ENCODE assay signal across 1 cellular context in genomic region chr13:44917589-44918322, GRCh38.
A peak's percentile ranks its signal among the peaks of the same experiment; 100 is the strongest.
TF ChIP-seq lines count a peak whose summit lies in the region.

No MANE protein-coding gene starts in this region.

TF ChIP-seq in HepG2, 621 proteins besides CTCF, POLR2A, EP300 and RAD21 (continued from another document and continues in another):
- TF ChIP-seq, protein P1, sequence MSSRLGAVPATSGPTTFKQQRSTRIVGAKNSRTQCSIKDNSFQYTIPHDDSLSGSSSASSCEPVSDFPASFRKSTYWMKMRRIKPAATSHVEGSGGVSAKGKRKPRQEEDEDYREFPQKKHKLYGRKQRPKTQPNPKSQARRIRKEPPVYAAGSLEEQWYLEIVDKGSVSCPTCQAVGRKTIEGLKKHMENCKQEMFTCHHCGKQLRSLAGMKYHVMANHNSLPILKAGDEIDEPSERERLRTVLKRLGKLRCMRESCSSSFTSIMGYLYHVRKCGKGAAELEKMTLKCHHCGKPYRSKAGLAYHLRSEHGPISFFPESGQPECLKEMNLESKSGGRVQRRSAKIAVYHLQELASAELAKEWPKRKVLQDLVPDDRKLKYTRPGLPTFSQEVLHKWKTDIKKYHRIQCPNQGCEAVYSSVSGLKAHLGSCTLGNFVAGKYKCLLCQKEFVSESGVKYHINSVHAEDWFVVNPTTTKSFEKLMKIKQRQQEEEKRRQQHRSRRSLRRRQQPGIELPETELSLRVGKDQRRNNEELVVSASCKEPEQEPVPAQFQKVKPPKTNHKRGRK (CRISPR knock-in tag; IDR thresholded peaks at IDR 0.05) = no peak
- TF ChIP-seq PREB (CRISPR knock-in tag; IDR thresholded peaks at IDR 0.05) (no peak), IKZF1 (IDR thresholded peaks at IDR 0.05) (no peak), ZNF747 (CRISPR knock-in tag; IDR thresholded peaks at IDR 0.05; ENCODE audit: borderline replicate concordance) (peak; percentile 35; the same call in 1 of the 2 replicates), ZNF674 (CRISPR knock-in tag; IDR thresholded peaks at IDR 0.05; ENCODE audit: low read depth) (no peak), BRD4 (CRISPR knock-in tag; IDR thresholded peaks at IDR 0.05) (no peak; the same call in 1 of the 2 replicates), ZBTB37 (CRISPR knock-in tag; IDR thresholded peaks at IDR 0.05) (peak; percentile 74), E2F1 (CRISPR knock-in tag; IDR thresholded peaks at IDR 0.05) (no peak; the same call in 1 of the 2 replicates), ZBTB43 (CRISPR knock-in tag; conservative IDR thresholded peaks at IDR 0.05) (no peak; the same call in 1 of the 2 replicates), SSRP1 (CRISPR knock-in tag; IDR thresholded peaks at IDR 0.05) (peak; percentile 97; the same call in 1 of the 2 replicates), RBM39 (IDR thresholded peaks at IDR 0.05; ENCODE audit: low read depth, low read length, poor library complexity, severe bottlenecking) (no peak), CERS6 (CRISPR knock-in tag; IDR thresholded peaks at IDR 0.05) (no peak), ZKSCAN8 (CRISPR knock-in tag; IDR thresholded peaks at IDR 0.05; ENCODE audit: borderline replicate concordance) (peak; percentile 32; the same call in 1 of the 2 replicates), ZNF124 (CRISPR knock-in tag; IDR thresholded peaks at IDR 0.05) (peak; percentile 77; the same call in 1 of the 2 replicates), TIGD3 (CRISPR knock-in tag; IDR thresholded peaks at IDR 0.05; ENCODE audit: borderline replicate concordance) (no peak), ZMYM2 (CRISPR knock-in tag; IDR thresholded peaks at IDR 0.05) (no peak), ZNF18 (CRISPR knock-in tag; IDR thresholded peaks at IDR 0.05; ENCODE audit: insufficient replicate concordance) (peak; percentile 57), PAX8 (CRISPR knock-in tag; IDR thresholded peaks at IDR 0.05; ENCODE audit: borderline replicate concordance) (no peak), WIZ (CRISPR knock-in tag; IDR thresholded peaks at IDR 0.05) (no peak), SOX5 (CRISPR knock-in tag; IDR thresholded peaks at IDR 0.05; ENCODE audit: borderline replicate concordance) (no peak; the same call in 1 of the 2 replicates), AKNA (CRISPR knock-in tag; IDR thresholded peaks at IDR 0.05; ENCODE audit: borderline replicate concordance) (0 out of 2 replicates have a peak, but pooled peaks have one; percentile 33), THAP7 (CRISPR knock-in tag; IDR thresholded peaks at IDR 0.05) (no peak), ZNF3 (CRISPR knock-in tag; IDR thresholded peaks at IDR 0.05) (no peak), ZBTB46 (CRISPR knock-in tag; IDR thresholded peaks at IDR 0.05; ENCODE audit: borderline replicate concordance) (no peak), ZNF713 (CRISPR knock-in tag; IDR thresholded peaks at IDR 0.05) (no peak), ZSCAN9 (CRISPR knock-in tag; IDR thresholded peaks at IDR 0.05; ENCODE audit: borderline replicate concordance) (peak; percentile 76; the same call in 1 of the 2 replicates), ZNF275 (CRISPR knock-in tag; IDR thresholded peaks at IDR 0.05; ENCODE audit: borderline replicate concordance) (no peak; the same call in 1 of the 2 replicates), PRMT3 (CRISPR knock-in tag; IDR thresholded peaks at IDR 0.05; ENCODE audit: borderline replicate concordance, low read depth) (no peak), SUZ12 (IDR thresholded peaks at IDR 0.05; ENCODE audit: low read depth, low read length) (no peak)
- TF ChIP-seq, protein P2, sequence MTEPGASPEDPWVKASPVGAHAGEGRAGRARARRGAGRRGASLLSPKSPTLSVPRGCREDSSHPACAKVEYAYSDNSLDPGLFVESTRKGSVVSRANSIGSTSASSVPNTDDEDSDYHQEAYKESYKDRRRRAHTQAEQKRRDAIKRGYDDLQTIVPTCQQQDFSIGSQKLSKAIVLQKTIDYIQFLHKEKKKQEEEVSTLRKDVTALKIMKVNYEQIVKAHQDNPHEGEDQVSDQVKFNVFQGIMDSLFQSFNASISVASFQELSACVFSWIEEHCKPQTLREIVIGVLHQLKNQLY (CRISPR knock-in tag; IDR thresholded peaks at IDR 0.05) = 0 out of 2 replicates have a peak, but pooled peaks have one; percentile 18
- TF ChIP-seq, protein P3, sequence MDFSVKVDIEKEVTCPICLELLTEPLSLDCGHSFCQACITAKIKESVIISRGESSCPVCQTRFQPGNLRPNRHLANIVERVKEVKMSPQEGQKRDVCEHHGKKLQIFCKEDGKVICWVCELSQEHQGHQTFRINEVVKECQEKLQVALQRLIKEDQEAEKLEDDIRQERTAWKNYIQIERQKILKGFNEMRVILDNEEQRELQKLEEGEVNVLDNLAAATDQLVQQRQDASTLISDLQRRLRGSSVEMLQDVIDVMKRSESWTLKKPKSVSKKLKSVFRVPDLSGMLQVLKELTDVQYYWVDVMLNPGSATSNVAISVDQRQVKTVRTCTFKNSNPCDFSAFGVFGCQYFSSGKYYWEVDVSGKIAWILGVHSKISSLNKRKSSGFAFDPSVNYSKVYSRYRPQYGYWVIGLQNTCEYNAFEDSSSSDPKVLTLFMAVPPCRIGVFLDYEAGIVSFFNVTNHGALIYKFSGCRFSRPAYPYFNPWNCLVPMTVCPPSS (IDR thresholded peaks at IDR 0.05) = no peak
